7 cellular contexts compared by ENCODE assay signal in the genomic region with DNA sequence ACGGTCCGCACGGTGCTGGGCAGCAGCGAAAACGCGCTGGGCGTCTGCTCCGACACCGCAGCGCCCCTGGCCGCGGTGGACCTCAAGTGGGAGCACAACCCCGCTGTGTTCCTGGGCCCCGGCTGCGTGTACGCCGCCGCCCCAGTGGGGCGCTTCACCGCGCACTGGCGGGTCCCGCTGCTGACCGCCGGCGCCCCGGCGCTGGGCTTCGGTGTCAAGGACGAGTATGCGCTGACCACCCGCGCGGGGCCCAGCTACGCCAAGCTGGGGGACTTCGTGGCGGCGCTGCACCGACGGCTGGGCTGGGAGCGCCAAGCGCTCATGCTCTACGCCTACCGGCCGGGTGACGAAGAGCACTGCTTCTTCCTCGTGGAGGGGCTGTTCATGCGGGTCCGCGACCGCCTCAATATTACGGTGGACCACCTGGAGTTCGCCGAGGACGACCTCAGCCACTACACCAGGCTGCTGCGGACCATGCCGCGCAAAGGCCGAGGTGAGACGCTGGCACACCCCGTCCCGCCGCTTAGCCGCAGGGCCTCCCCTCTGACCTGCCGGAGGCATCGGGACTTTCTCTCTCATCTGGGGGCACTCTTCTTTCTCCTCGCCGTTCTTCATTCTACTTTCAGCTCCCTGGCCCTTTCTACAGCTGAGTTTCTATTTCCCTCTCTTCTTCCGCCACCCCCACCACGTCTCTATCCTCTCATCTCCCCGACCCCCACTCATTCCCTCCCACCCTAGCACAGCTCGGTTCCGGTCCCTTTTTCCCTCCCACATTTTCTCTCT. TPM values are rescaled to one million over a fixed set of nuclear protein-coding genes. Genes with fewer than 3 reads are reported as not detected.
DNase-seq lines count a peak whose midpoint lies in the region; ATAC-seq and TF ChIP-seq lines count a peak whose summit lies in the region.
"Had no signal": no experiment of that assay in that cellular context is flagged by ENCODE, and none has a peak within 500 bp of the region (broad histone marks: within the 10 kb centered on the region; RNA-seq: fewer than 3 reads in every experiment).

No MANE protein-coding gene starts in this region.

- H3K27me3 Mint-ChIP-seq in activated naive CD8-positive, alpha-beta T cell treated with anti-CD3 and anti-CD28 coated beads, Interleukin-2, amount 50 U/mL, for 24 hours: peaks cover 55% of the 10 kb centered on the region

- no peaks in the 10 kb centered on the region for H3K9me3 Mint-ChIP-seq in activated naive CD8-positive, alpha-beta T cell treated with anti-CD3 and anti-CD28 coated beads, Interleukin-2, amount 50 U/mL, for 24 hours

- TF ChIP-seq CTCF in HL-60 (IDR thresholded peaks at IDR 0.05; ENCODE audit: insufficient read depth, low read length): no peak

- peaks cover 17 to 19% of the 10 kb centered on the region in 2 donors for H3K4me1 ChIP-seq in mucosa of rectum (ENCODE audit: control insufficient read depth in 2 of 2, insufficient read depth in 2 of 2, low read length in 2 of 2)
- H3K4me1 ChIP-seq in Karpas-422 (ENCODE audit: low read length): peaks cover 3% of the 10 kb centered on the region; the same call in 1 of the 2 replicates

- DNase-seq in HL-60 (ENCODE audit: low read depth in 1 of 2, low spot score in 1 of 2): no peak
- DNase-seq in activated naive CD8-positive, alpha-beta T cell treated with anti-CD3 and anti-CD28 coated beads, Interleukin-2, amount 50 U/mL, for 24 hours: peak; percentile 42
- no peak for DNase-seq in Karpas-422

- peaks cover 18% of the 10 kb centered on the region for H3K4me1 Mint-ChIP-seq in activated naive CD8-positive, alpha-beta T cell treated with anti-CD3 and anti-CD28 coated beads, Interleukin-2, amount 50 U/mL, for 24 hours

- peak overlapping the region; percentile 35 for H3K4me3 ChIP-seq in HL-60 (replicated peaks; ENCODE audit: insufficient read depth, low read length)
- H3K4me3 ChIP-seq in mucosa of rectum (ENCODE audit: low read length in 2 of 2): peak overlapping the region; percentile 54 to 64
- H3K4me3 ChIP-seq in Karpas-422 (ENCODE audit: low read length): no peak overlapping the region

- peak overlapping the region in 1 of 2 donors; percentile 41 for H3K9ac ChIP-seq in mucosa of rectum (ENCODE audit: low read depth in 1 of 2, low read length in 2 of 2)
- no peak overlapping the region for H3K9ac ChIP-seq in Karpas-422 (ENCODE audit: low read length)

- H3K4me2 ChIP-seq in Karpas-422 (ENCODE audit: low read depth, low read length, poor library complexity, severe bottlenecking): no peak overlapping the region

- no peaks in the 10 kb centered on the region for H3K9me2 ChIP-seq in Karpas-422 (replicated peaks; ENCODE audit: insufficient read depth, low read length)

- no peaks in the 10 kb centered on the region for H3K36me3 Mint-ChIP-seq in activated naive CD8-positive, alpha-beta T cell treated with anti-CD3 and anti-CD28 coated beads, Interleukin-2, amount 50 U/mL, for 24 hours (ENCODE audit: low read depth)

- no peaks in the 10 kb centered on the region for H3K79me2 ChIP-seq in Karpas-422 (ENCODE audit: low read length)

- H2AFZ ChIP-seq in Karpas-422 (ENCODE audit: low read length): no peak overlapping the region

- H3K9me3 ChIP-seq in mucosa of rectum (ENCODE audit: control insufficient read depth in 2 of 2, low read length in 2 of 2) (no peaks in the 10 kb centered on the region), Karpas-422 (ENCODE audit: low read length) (no peaks in the 10 kb centered on the region)

- H3K27ac Mint-ChIP-seq in activated naive CD8-positive, alpha-beta T cell treated with anti-CD3 and anti-CD28 coated beads, Interleukin-2, amount 50 U/mL, for 24 hours: no peak overlapping the region

- H3K27ac ChIP-seq in HL-60 (replicated peaks): no peak overlapping the region
- H3K27ac ChIP-seq in mucosa of rectum (ENCODE audit: low read depth in 2 of 2, low read length in 2 of 2): peak overlapping the region in 1 of 2 donors; percentile 16
- no peak overlapping the region for H3K27ac ChIP-seq in Karpas-422 (ENCODE audit: low read length)

- H3K36me3 ChIP-seq in mucosa of rectum (ENCODE audit: control insufficient read depth in 2 of 2, insufficient read depth in 2 of 2, low read length in 2 of 2): no peaks in the 10 kb centered on the region
- H3K36me3 ChIP-seq in Karpas-422 (ENCODE audit: insufficient read depth, low read length): no peaks in the 10 kb centered on the region

- H3K4me3 Mint-ChIP-seq in activated naive CD8-positive, alpha-beta T cell treated with anti-CD3 and anti-CD28 coated beads, Interleukin-2, amount 50 U/mL, for 24 hours: peak overlapping the region; percentile 69

- peak; percentile 53 for ATAC-seq in activated naive CD8-positive, alpha-beta T cell treated with anti-CD3 and anti-CD28 coated beads, Interleukin-2, amount 50 U/mL, for 24 hours
- ATAC-seq in HG03039 (IDR thresholded peaks at IDR 0.05; ENCODE audit: unreplicated experiment): no peak
- ATAC-seq in GM19351 (IDR thresholded peaks at IDR 0.05; ENCODE audit: unreplicated experiment): no peak

- H4K20me1 ChIP-seq in Karpas-422 (ENCODE audit: insufficient read depth, low read depth, low read length): no peaks in the 10 kb centered on the region

- peaks cover 31% of the 10 kb centered on the region for H3K27me3 ChIP-seq in HL-60 (ENCODE audit: insufficient read depth, poor library complexity, severe bottlenecking)
- peaks cover 15 to 39% of the 10 kb centered on the region in 2 donors for H3K27me3 ChIP-seq in mucosa of rectum (ENCODE audit: control insufficient read depth in 2 of 2, insufficient read depth in 2 of 2, low read length in 2 of 2)
- H3K27me3 ChIP-seq in Karpas-422 (ENCODE audit: low read length): no peaks in the 10 kb centered on the region

RNA-seq across cellular contexts. Expression of a gene that starts 1.0 kb away (rescaled TPM):
- not detected in 2 replicates for total RNA-seq in Karpas-422 (2014; rRNA removed; shearing (Covaris generic); ENCODE audit: low replicate concordance)
- total RNA-seq: T-helper 1 cell treated with Interleukin-12 subunit alpha and Interleukin-12 subunit beta and Interleukin-4 antibody, amounts not matched to agents 30 ng/mL and 1 ng/mL, for 36 hours had no signal

RNA-seq across cellular contexts. Expression of a gene that starts 8.7 kb away (rescaled TPM):
- total RNA-seq in Karpas-422 (2014; rRNA removed; shearing (Covaris generic); ENCODE audit: low replicate concordance): 146 and 178 TPM in 2 replicates

RNA-seq across cellular contexts. Expression of a gene that starts 21.0 kb away (rescaled TPM):
- 46.2 and 54.3 TPM in 2 replicates for total RNA-seq in Karpas-422 (2014; rRNA removed; shearing (Covaris generic); ENCODE audit: low replicate concordance)

RNA-seq across cellular contexts. Expression of a gene that starts 45.7 kb away (rescaled TPM):
- total RNA-seq in Karpas-422 (2014; rRNA removed; shearing (Covaris generic); ENCODE audit: low replicate concordance): 62.1 and 64.6 TPM in 2 replicates

RNA-seq across cellular contexts. Expression of a gene that starts 48.3 kb away (rescaled TPM):
- 36.3 and 65.4 TPM in 2 replicates for total RNA-seq in Karpas-422 (2014; rRNA removed; shearing (Covaris generic); ENCODE audit: low replicate concordance)
